28 cellular contexts compared by ENCODE assay signal in genomic region chr6:52588710-52589091, GRCh38. TPM values are rescaled to one million over a fixed set of nuclear protein-coding genes. Genes with fewer than 3 reads are reported as not detected.
DNase-seq lines count a peak whose midpoint lies in the region; ATAC-seq and TF ChIP-seq lines count a peak whose summit lies in the region.
"Had no signal": no experiment of that assay in that cellular context is flagged by ENCODE, and none has a peak within 500 bp of the region (broad histone marks: within the 10 kb centered on the region; RNA-seq: fewer than 3 reads in every experiment).

No MANE protein-coding gene starts in this region.

- peak overlapping the region; percentile 73; the same call in 1 of the 3 replicates for H2BK15ac ChIP-seq in IMR-90 (ENCODE audit: low read depth, low read length)

- no peaks in the 10 kb centered on the region for H4K20me1 ChIP-seq in IMR-90 (ENCODE audit: insufficient read depth, low read length)

- H3K18ac ChIP-seq in IMR-90 (ENCODE audit: low read depth, low read length): peak overlapping the region; percentile 37

- H2AFZ ChIP-seq in IMR-90 (replicated peaks; ENCODE audit: low read length, poor library complexity): peak overlapping the region; percentile 81

- in situ Hi-C loops in IMR-90 (cut with MboI; ENCODE audit: low sequenced_read_pairs): no loop called here

- peak overlapping the region; percentile 11; the same call in 1 of the 2 replicates for H3K56ac ChIP-seq in IMR-90 (ENCODE audit: extremely low read depth, insufficient read depth, low read length)

- ATAC-seq in IMR-90 (ENCODE audit: low read depth) (no peak; the same call in 1 of the 2 replicates), aorta (ENCODE audit: low FRiP score) (no peak)
- ATAC-seq: CD8-positive, alpha-beta T cell; natural killer cell treated with Interleukin-12 subunit alpha and Interleukin-12 subunit beta and Interleukin-15 and Interleukin-18, amount 100 ng/mL, for 72 hours; sciatic nerve; stimulated activated naive B cell treated with anti-CD40 and anti-IgM and Interleukin-4, amounts not matched to agents 10 μg/mL and 1 μg/mL and 100 μg/mL, for 72 hours had no signal

- H3K9me1 ChIP-seq in IMR-90 (ENCODE audit: insufficient read depth, low read length): peaks cover 21% of the 10 kb centered on the region

- peak overlapping the region; percentile 37 for H2BK5ac ChIP-seq in IMR-90 (ENCODE audit: low read depth, low read length, poor library complexity, severe bottlenecking)

- H3K27me3 ChIP-seq in Caco-2 (replicated peaks; ENCODE audit: control insufficient read depth, insufficient read depth, low read length) (no peaks in the 10 kb centered on the region), IMR-90 (ENCODE audit: control insufficient read depth, insufficient read depth, low read length) (no peaks in the 10 kb centered on the region), endodermal cell (ENCODE audit: control insufficient read depth, insufficient read depth, low read length, poor library complexity, severe bottlenecking) (no peaks in the 10 kb centered on the region), aorta (ENCODE audit: control insufficient read depth in 1 of 2, insufficient read depth in 2 of 2, low read length in 1 of 2) (no peaks in the 10 kb centered on the region)
- H3K27me3 ChIP-seq: dorsolateral prefrontal cortex, vagina had no signal

- H3K4me1 Mint-ChIP-seq in Caco-2 (ENCODE audit: low read depth, unreplicated experiment) (peaks cover 33% of the 10 kb centered on the region), endodermal cell (peaks cover 17% of the 10 kb centered on the region), nephron progenitor cell (peaks cover 29% of the 10 kb centered on the region)
- H3K4me1 Mint-ChIP-seq: central memory CD8-positive, alpha-beta T cell; stimulated activated naive B cell treated with anti-CD40 and anti-IgM and Interleukin-4, amounts not matched to agents 10 μg/mL and 1 μg/mL and 100 μg/mL, for 72 hours had no signal

- peak overlapping the region; percentile 87 for H3K4ac ChIP-seq in IMR-90 (ENCODE audit: low read depth, low read length)

- peak overlapping the region; percentile 54 for H4K91ac ChIP-seq in IMR-90 (ENCODE audit: insufficient read depth, low read depth, low read length)

- intact Hi-C loops in Caco-2 (cut with micrococcal nuclease; ENCODE audit: unreplicated experiment) (loop anchor here (1.0 kb wide), 2 partner anchors 9 to 21 kb away; no protein-coding TSS in a partner anchor), IMR-90 (cut with micrococcal nuclease) (no loop called here), aorta (cut with DNase I) (no loop called here)

- H3K36me3 ChIP-seq in Caco-2 (ENCODE audit: control insufficient read depth, insufficient read depth, low read length) (no peaks in the 10 kb centered on the region), IMR-90 (ENCODE audit: control insufficient read depth, insufficient read depth, low read length) (no peaks in the 10 kb centered on the region), endodermal cell (ENCODE audit: control insufficient read depth, insufficient read depth, low read length) (no peaks in the 10 kb centered on the region), aorta (ENCODE audit: control insufficient read depth in 1 of 2, insufficient read depth in 2 of 2, low read length in 1 of 2) (no peaks in the 10 kb centered on the region)
- H3K36me3 ChIP-seq: left ventricle myocardium inferior, vagina had no signal

- POLR2A ChIA-PET in Caco-2 (lab: Charles Lee) (interaction anchor here (0.6 to 1.7 kb wide), 3 partner anchors 11 to 169 kb away, joined by 3 to 4 read pairs (median 3); partner anchors contain the start of gene TRAM2), IMR-90 (lab: Charles Lee; ENCODE audit: unreplicated experiment) (no interaction called here)

- peak overlapping the region; percentile 84 for H2BK120ac ChIP-seq in IMR-90 (ENCODE audit: low read depth, low read length)

- no peak for TF ChIP-seq POLR2A in IMR-90 (IDR thresholded peaks at IDR 0.05; ENCODE audit: low read depth, low read length)

- TF ChIP-seq RAD21 in IMR-90 (IDR thresholded peaks at IDR 0.05; ENCODE audit: low read length): no peak

- DNase-seq in Caco-2 (no peak), IMR-90 (no peak), endodermal cell (no peak), nephron progenitor cell (no peak), aorta (no peak), NCI-H146 treated with DMSO at 0.1 percent for 48 hours (lab: John Stamatoyannopoulos, UW; ENCODE audit: unreplicated experiment) (no peak), cerebellar cortex (ENCODE audit: low spot score) (no peak)
- no peak for DNase-seq in activated CD4-positive, CD25-positive, alpha-beta regulatory T cell treated with anti-CD3 and anti-CD28 coated beads, Interleukin-2, amount 50 U/mL, for 72 hours
- DNase-seq: activated CD4-positive, alpha-beta T cell treated with anti-CD3 and anti-CD28 coated beads for 4 hours; activated effector memory CD4-positive, alpha-beta T cell treated with Interleukin-2 at 50 U/mL for 16 hours; activated T-cell treated with anti-CD3 and anti-CD28 coated beads for 4 hours; CD8-positive, alpha-beta T cell; dorsolateral prefrontal cortex; H7; left ventricle myocardium inferior; NCI-H1417; NCI-H2081; NCI-H748 treated with DMSO at 0.1 percent for 48 hours; stimulated activated CD4-positive, alpha-beta T cell treated with anti-CD3 and anti-CD28 coated beads, Interleukin-4, amount 100 ng/mL, for 4 hours; stimulated activated naive B cell treated with anti-CD40 and anti-IgM and Interleukin-4, amounts not matched to agents 10 μg/mL and 1 μg/mL and 100 μg/mL, for 72 hours; T-helper 2 cell had no signal

- TF ChIP-seq CTCF in Caco-2 (IDR thresholded peaks at IDR 0.05; ENCODE audit: insufficient read depth in 1 of 2, low read depth in 1 of 2, low read length in 1 of 2, severe bottlenecking in 1 of 2, unreplicated experiment in 1 of 2): no peak
- no peak for TF ChIP-seq CTCF in IMR-90 (conservative IDR thresholded peaks at IDR 0.05; ENCODE audit: low read depth, low read length)
- no peak for TF ChIP-seq CTCF in endodermal cell (conservative IDR thresholded peaks at IDR 0.05)
- no peak for TF ChIP-seq CTCF in nephron progenitor cell (IDR thresholded peaks at IDR 0.05)

- H3K9ac ChIP-seq in IMR-90 (ENCODE audit: low read depth, low read length) (peak overlapping the region; percentile 30; the same call in 1 of the 2 replicates), endodermal cell (ENCODE audit: extremely low read depth, low read length, poor library complexity, severe bottlenecking) (no peak overlapping the region)
- H3K9ac ChIP-seq: KMS-11 had no signal

- H3K4me3 Mint-ChIP-seq in Caco-2 (ENCODE audit: unreplicated experiment): peak overlapping the region; percentile 57
- peak overlapping the region; percentile 32 for H3K4me3 Mint-ChIP-seq in endodermal cell
- H3K4me3 Mint-ChIP-seq in nephron progenitor cell: no peak overlapping the region
- H3K4me3 Mint-ChIP-seq: activated naive CD8-positive, alpha-beta T cell; CD8-positive, alpha-beta T cell; central memory CD8-positive, alpha-beta T cell; natural killer cell treated with Interleukin-12 subunit alpha and Interleukin-12 subunit beta and Interleukin-15 and Interleukin-18, amount 100 ng/mL, for 72 hours; stimulated activated naive B cell treated with anti-CD40 and anti-IgM and Interleukin-4, amounts not matched to agents 10 μg/mL and 1 μg/mL and 100 μg/mL, for 72 hours had no signal

- H2AK5ac ChIP-seq in IMR-90 (ENCODE audit: low read depth, low read length): peak overlapping the region; percentile 73; the same call in 1 of the 2 replicates

- peak overlapping the region; percentile 6; the same call in 1 of the 2 replicates for H3K4me2 ChIP-seq in IMR-90 (ENCODE audit: low read depth, low read length)
- H3K4me2 ChIP-seq: A549, KMS-11 had no signal

- H3K4me3 ChIP-seq in Caco-2 (ENCODE audit: low read depth, low read length) (no peak overlapping the region), IMR-90 (ENCODE audit: insufficient read depth, low read depth, low read length) (no peak overlapping the region), endodermal cell (ENCODE audit: low read length) (peak overlapping the region; percentile 46), aorta (ENCODE audit: low read length in 2 of 2) (no peak overlapping the region)
- H3K4me3 ChIP-seq: A549, dorsolateral prefrontal cortex, left ventricle myocardium inferior, vagina had no signal

- CTCF ChIA-PET in Caco-2 (lab: Charles Lee) (interaction anchor here (3.9 kb wide), 1 partner anchor 169 kb away, joined by 34 read pairs; the partner anchor contains the start of gene EFHC1), IMR-90 (lab: Yijun Ruan, JAX) (interaction anchor here (0.5 kb wide), 1 partner anchor 47 kb away, joined by 4 read pairs; no protein-coding TSS in a partner anchor)

- H3K9me3 ChIP-seq in Caco-2: no peaks in the 10 kb centered on the region
- no peaks in the 10 kb centered on the region for H3K9me3 ChIP-seq in IMR-90 (ENCODE audit: control insufficient read depth, insufficient read depth, low read length)
- no peaks in the 10 kb centered on the region for H3K9me3 ChIP-seq in endodermal cell (ENCODE audit: control insufficient read depth, low read length)
- H3K9me3 ChIP-seq in aorta (ENCODE audit: control insufficient read depth, low read length): no peaks in the 10 kb centered on the region
- H3K9me3 ChIP-seq: A549, left ventricle myocardium inferior, vagina had no signal

- BruUV-seq in Caco-2 (replicated peaks; lab: Mats Ljungman, UMichigan): TSS peak; percentile 92
- BruUV-seq in IMR-90 (replicated peaks; lab: Mats Ljungman, UMichigan): no TSS peak

- H2AK9ac ChIP-seq in IMR-90 (replicated peaks; ENCODE audit: low read depth, low read length, poor library complexity): peak overlapping the region; percentile 92

- no peaks in the 10 kb centered on the region; a peak in 1 of 4 replicates for H3K79me1 ChIP-seq in IMR-90 (ENCODE audit: low read depth in 1 of 2, low read length in 2 of 2)

- H3K27me3 Mint-ChIP-seq in Caco-2 (ENCODE audit: insufficient read depth, unreplicated experiment) (no peaks in the 10 kb centered on the region), endodermal cell (ENCODE audit: insufficient read depth) (no peaks in the 10 kb centered on the region), nephron progenitor cell (ENCODE audit: low read depth, poor library complexity) (peaks cover 3% of the 10 kb centered on the region)
- H3K27me3 Mint-ChIP-seq: activated naive CD8-positive, alpha-beta T cell; central memory CD8-positive, alpha-beta T cell; natural killer cell treated with Interleukin-12 subunit alpha and Interleukin-12 subunit beta and Interleukin-15 and Interleukin-18, amount 100 ng/mL, for 72 hours; stimulated activated naive B cell treated with anti-CD40 and anti-IgM and Interleukin-4, amounts not matched to agents 10 μg/mL and 1 μg/mL and 100 μg/mL, for 72 hours had no signal

- H3K27ac ChIP-seq in IMR-90 (ENCODE audit: insufficient read depth, low read length): peak overlapping the region; percentile 75
- H3K27ac ChIP-seq in endodermal cell (ENCODE audit: low read depth, low read length): peak overlapping the region; percentile 0
- H3K27ac ChIP-seq in aorta (ENCODE audit: low read depth in 1 of 2, low read length in 2 of 2): no peak overlapping the region
- H3K27ac ChIP-seq: dorsolateral prefrontal cortex, KMS-11, left ventricle myocardium inferior, vagina had no signal

- H3K14ac ChIP-seq in IMR-90 (replicated peaks; ENCODE audit: low read depth, low read length): peak overlapping the region; percentile 86

- peaks cover 5% of the 10 kb centered on the region for H3K36me3 Mint-ChIP-seq in Caco-2 (ENCODE audit: insufficient read depth, unreplicated experiment)
- H3K36me3 Mint-ChIP-seq in endodermal cell (ENCODE audit: low read depth): no peaks in the 10 kb centered on the region
- no peaks in the 10 kb centered on the region for H3K36me3 Mint-ChIP-seq in nephron progenitor cell (ENCODE audit: low read depth)
- H3K36me3 Mint-ChIP-seq: activated naive CD8-positive, alpha-beta T cell; CD8-positive, alpha-beta T cell; natural killer cell treated with Interleukin-12 subunit alpha and Interleukin-12 subunit beta and Interleukin-15 and Interleukin-18, amount 100 ng/mL, for 72 hours had no signal

- H2BK20ac ChIP-seq in IMR-90 (ENCODE audit: low read depth, low read length): peak overlapping the region; percentile 84

- 38% methylated on average over 1 of the region's 1 CpG; no CpG with 5 or more reads in 1 of the 2 experiments for WGBS in IMR-90 (ENCODE audit: extremely low coverage in 2 of 2, insufficient read length in 1 of 2), 2 experiments
- 64% methylated on average over 1 of the region's 1 CpG; no CpG with 5 or more reads in 1 of the 2 experiments for WGBS in endodermal cell (ENCODE audit: insufficient coverage in 1 of 2, insufficient read length in 1 of 2), 2 experiments
- WGBS in aorta, 2 donors: 30 to 43% methylated on average over 1 of the region's 1 CpG

- dilution Hi-C loops in IMR-90 (cut with HindIII; ENCODE audit: low sequenced_read_pairs, unreplicated experiment): no loop called here

- peak overlapping the region; percentile 37 for H4K5ac ChIP-seq in IMR-90 (ENCODE audit: low read depth, low read length)

- H3K4me1 ChIP-seq in Caco-2 (peaks cover 38% of the 10 kb centered on the region), IMR-90 (ENCODE audit: control insufficient read depth, insufficient read depth, low read length) (peaks cover 21% of the 10 kb centered on the region), endodermal cell (ENCODE audit: control insufficient read depth, insufficient read depth, low read length) (peaks cover 10% of the 10 kb centered on the region), aorta (ENCODE audit: control insufficient read depth in 1 of 2, insufficient read depth in 2 of 2, low read length in 2 of 2) (peaks cover 0 to 4% of the 10 kb centered on the region in 2 donors)
- H3K4me1 ChIP-seq: vagina had no signal

- H3K27ac Mint-ChIP-seq in Caco-2 (ENCODE audit: unreplicated experiment) (peak overlapping the region; percentile 94), endodermal cell (peak overlapping the region; percentile 95), nephron progenitor cell (peak overlapping the region; percentile 1)
- H3K27ac Mint-ChIP-seq: activated naive CD8-positive, alpha-beta T cell; CD8-positive, alpha-beta T cell; natural killer cell treated with Interleukin-12 subunit alpha and Interleukin-12 subunit beta and Interleukin-15 and Interleukin-18, amount 100 ng/mL, for 72 hours; stimulated activated naive B cell treated with anti-CD40 and anti-IgM and Interleukin-4, amounts not matched to agents 10 μg/mL and 1 μg/mL and 100 μg/mL, for 72 hours had no signal

- peak overlapping the region; percentile 9 to 67; a peak in 3 of 4 replicates for H4K8ac ChIP-seq in IMR-90 (ENCODE audit: low read depth in 2 of 2, low read length in 2 of 2)

- H3K23ac ChIP-seq in IMR-90 (ENCODE audit: low read depth, low read length): peak overlapping the region; percentile 63

- no peaks in the 10 kb centered on the region for H3K9me3 Mint-ChIP-seq in Caco-2 (ENCODE audit: unreplicated experiment)
- H3K9me3 Mint-ChIP-seq in endodermal cell: no peaks in the 10 kb centered on the region
- H3K9me3 Mint-ChIP-seq in nephron progenitor cell: no peaks in the 10 kb centered on the region
- H3K9me3 Mint-ChIP-seq: CD8-positive, alpha-beta T cell; central memory CD8-positive, alpha-beta T cell; natural killer cell treated with Interleukin-12 subunit alpha and Interleukin-12 subunit beta and Interleukin-15 and Interleukin-18, amount 100 ng/mL, for 72 hours; stimulated activated naive B cell treated with anti-CD40 and anti-IgM and Interleukin-4, amounts not matched to agents 10 μg/mL and 1 μg/mL and 100 μg/mL, for 72 hours had no signal

RNA-seq across cellular contexts. Expression of gene TRAM2, which starts 11.8 kb away (rescaled TPM):
- total RNA-seq in Caco-2 (2022): 63.8 and 71.6 TPM in 2 replicates
- 77.2 and 81.1 TPM in 2 replicates for total RNA-seq in IMR-90 (2012; rRNA removed)
- 94.2 and 95.7 TPM in 2 replicates for polyA plus RNA-seq in IMR-90 (2012; rRNA removed)
- 51.8 and 52.7 TPM in 2 replicates for polyA plus RNA-seq in IMR-90 (2012; cell fraction: cytosol; rRNA removed)
- polyA plus RNA-seq in IMR-90 (2012; cell fraction: nucleus; rRNA removed; ENCODE audit: low replicate concordance): 86.8 and 207 TPM in 2 replicates
- total RNA-seq in endodermal cell: 10 to 100 TPM; 16.9 to 20.5 TPM
- 13.4 TPM for polyA plus RNA-seq in endodermal cell (2013, experiment 1 of 2)
- polyA plus RNA-seq in endodermal cell (2013, experiment 2 of 2): 13.2 TPM
- 10 to 100 TPM; 38.0 to 39.5 TPM for total RNA-seq in aorta
- polyA plus RNA-seq in aorta: 10 to 100 TPM in 1 of 2 donors, 1 to 10 TPM in 1; 7.5 to 22.6 TPM

Comparison
In these comparisons a context has a peak if more than half of its experiments do, and no peak if none do; other contexts are left out.
1. H3K27ac Mint-ChIP-seq: peak in every context shown above with its lines; median percentile 95 in endodermal cell; 94 in Caco-2; 1 in nephron progenitor cell.
2. H3K27ac ChIP-seq: peak in IMR-90 (single experiment) and endodermal cell (single experiment); none in aorta (0 of 2).